Comparison of ENCODE assay signal across 8 cellular contexts in the genomic region with DNA sequence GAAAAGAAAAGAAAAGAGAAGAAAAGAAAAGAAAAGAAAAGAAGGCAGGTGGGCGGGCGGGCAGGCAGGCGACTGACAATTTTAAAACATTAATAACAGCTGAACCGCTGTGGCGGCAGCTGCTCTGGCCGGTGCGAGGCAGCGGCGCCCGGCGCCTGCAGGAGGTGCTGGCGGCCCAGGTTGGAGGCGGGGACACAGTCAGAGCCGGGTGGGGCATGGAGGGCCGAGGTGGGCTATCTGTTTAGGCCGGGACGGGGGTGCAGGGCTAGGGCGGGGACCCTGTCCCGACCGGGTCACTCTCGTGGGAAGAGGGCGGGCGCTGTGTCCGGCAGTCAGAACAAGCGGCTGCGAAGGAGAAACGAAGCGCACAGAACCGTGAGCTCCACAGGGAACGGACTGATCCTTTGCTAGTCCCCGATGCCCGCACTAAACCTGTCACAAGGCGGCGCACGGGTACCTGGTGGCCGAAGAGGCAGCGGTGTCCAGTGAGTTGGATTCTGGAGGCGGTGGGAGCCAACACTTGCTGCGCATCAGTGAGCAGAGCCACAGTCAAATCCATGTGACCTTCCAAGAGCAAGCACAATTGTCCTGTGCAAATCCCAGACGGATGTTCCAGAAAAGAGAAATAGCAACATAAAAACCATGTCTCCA. TPM values are rescaled to one million over a fixed set of nuclear protein-coding genes. Genes with fewer than 3 reads are reported as not detected.
DNase-seq lines count a peak whose midpoint lies in the region; ATAC-seq, FAIRE-seq and TF ChIP-seq lines count a peak whose summit lies in the region.

No MANE protein-coding gene starts in this region.

- TF ChIP-seq RAD21 in K562 (CRISPR knock-in tag; conservative IDR thresholded peaks at IDR 0.05 in 1 of 2, IDR thresholded peaks at IDR 0.05 in 1 of 2) = peak; percentile 63 to 66

- no peaks in the 10 kb centered on the region for H3K36me3 ChIP-seq in K562 (ENCODE audit: control insufficient read depth, insufficient read depth, low read length)

- no peaks in the 10 kb centered on the region for H3K79me2 ChIP-seq in K562 (ENCODE audit: control insufficient read depth, insufficient read depth, low read length)

- peak overlapping the region; percentile 54 to 95; a peak in 3 of 4 replicates for H3K9ac ChIP-seq in K562 (ENCODE audit: insufficient read depth in 1 of 2, low read depth in 2 of 2, low read length in 2 of 2)

- no TSS peak for BruUV-seq in K562 (replicated peaks; lab: Mats Ljungman, UMichigan)

- 0 out of 3 replicates have a peak overlapping the region, but pooled peaks have one; percentile 26 for H3K27ac ChIP-seq in K562 (ENCODE audit: extremely low read depth, low read depth, low read length)

- H3K27me3 ChIP-seq in K562 (ENCODE audit: control insufficient read depth in 2 of 2, insufficient read depth in 2 of 2, low read length in 2 of 2) = no peaks in the 10 kb centered on the region

- peak; percentile 69 for FAIRE-seq in K562 (lab: Jason Lieb, UNC)

- H4K20me1 ChIP-seq in K562 (replicated peaks; ENCODE audit: control insufficient read depth, insufficient read depth, low read length) = no peaks in the 10 kb centered on the region

- H3K4me1 ChIP-seq in K562 (replicated peaks in 1 of 2; ENCODE audit: control insufficient read depth in 2 of 2, insufficient read depth in 2 of 2, low read length in 2 of 2) = peaks cover 0 to 6% of the 10 kb centered on the region in 2 experiments; a peak in 1 of 5 replicates

- H3K9me1 ChIP-seq in K562 (ENCODE audit: control insufficient read depth, insufficient read depth, low read length) = no peaks in the 10 kb centered on the region

- no peak for TF ChIP-seq EP300 in K562 (IDR thresholded peaks at IDR 0.05; ENCODE audit: low read length)

- TF ChIP-seq POLR2A in K562 (conservative IDR thresholded peaks at IDR 0.05) = no peak

- in situ Hi-C loops in K562 (cut with MboI) = loop anchor here (5.0 kb wide), 1 partner anchor 83 kb away; a partner anchor contains a TSS

- DNase-seq in NCI-H1417 treated with DMSO at 0.1 percent for 48 hours (lab: John Stamatoyannopoulos, UW) = peak; percentile 62
- DNase-seq in T-helper 22 cell (ENCODE audit: low read depth) = peak; percentile 2
- peak; percentile 72 to 86 (median 78) for DNase-seq in K562 (ENCODE audit: extremely low read depth in 1 of 4, low spot score in 3 of 4)
- DNase-seq in hypothalamus (lab: John Stamatoyannopoulos, UW) = peak in 45 of 51 donors; percentile 21 to 82 (median 57)
- DNase-seq in renal cortical epithelial cell (ENCODE audit: low read depth) = peak; percentile 57
- no peak for DNase-seq in NCI-H187 treated with DMSO at 0.1 percent for 48 hours (lab: John Stamatoyannopoulos, UW)

- H3K9me3 ChIP-seq in K562 (replicated peaks; ENCODE audit: control insufficient read depth, insufficient read depth, low read depth, low read length) = no peaks in the 10 kb centered on the region

- ATAC-seq in GM18502 (IDR thresholded peaks at IDR 0.05; ENCODE audit: poor library complexity, unreplicated experiment) (peak; percentile 99), HG02852 (IDR thresholded peaks at IDR 0.05; ENCODE audit: unreplicated experiment) (peak; percentile 98), K562 (peak; percentile 100)

- H3K4me3 ChIP-seq in K562 = peak overlapping the region; percentile 67

- intact Hi-C loops in K562 (cut with micrococcal nuclease) = loop anchor here (1.0 to 5.0 kb wide), 4 partner anchors 52 to 137 kb away; a partner anchor contains a TSS

- H2AFZ ChIP-seq in K562 (ENCODE audit: low read depth, low read length) = peak overlapping the region; percentile 96

- peak; percentile 65 to 85 (median 80) for TF ChIP-seq CTCF in K562 (IDR thresholded peaks at IDR 0.05 in 2 of 3, conservative IDR thresholded peaks at IDR 0.05 in 1 of 3; ENCODE audit: insufficient read depth in 2 of 3, low read depth in 1 of 3, low read length in 3 of 3)

- CTCF ChIA-PET in K562 (lab: Yijun Ruan, JAX; ENCODE audit: low intra/inter-chr PET ratio) = interaction anchor here (0.6 to 1.8 kb wide), 5 partner anchors 32 to 118 kb away, joined by 3 to 15 read pairs (median 5); a partner anchor contains a TSS

- POLR2A ChIA-PET in K562 (lab: Yijun Ruan, JAX) = interaction anchor here (1.1 kb wide), 1 partner anchor 23 kb away, joined by 4 read pairs; no protein-coding TSS in a partner anchor

- peak overlapping the region; percentile 79 for H3K4me2 ChIP-seq in K562 (ENCODE audit: insufficient read depth, low read length)

- 2% methylated on average over 30 of the region's 40 CpGs for WGBS in K562 (ENCODE audit: insufficient coverage, low coverage, missing lambda C conversion rate)

TF ChIP-seq in K562, 482 proteins besides CTCF, POLR2A, EP300 and RAD21 (continues in another document):
- TF ChIP-seq CCNT2 (IDR thresholded peaks at IDR 0.05; ENCODE audit: borderline replicate concordance, extremely low read depth, insufficient read length, low read depth, low read length) (peak; percentile 24), ZKSCAN1 (IDR thresholded peaks at IDR 0.05; ENCODE audit: low read depth, low read length) (no peak), BDP1 (IDR thresholded peaks at IDR 0.05; ENCODE audit: insufficient read depth, insufficient read length) (no peak), ZNF561 (CRISPR knock-in tag; conservative IDR thresholded peaks at IDR 0.05) (no peak)

RNA-seq across cellular contexts. Expression of a gene that starts 13.6 kb away (rescaled TPM):
- not detected in 2 replicates for total RNA-seq in K562 (2011; cell fraction: chromatin; rRNA removed; ENCODE audit: low replicate concordance)
- not detected in 2 replicates for total RNA-seq in K562 (2011; cell fraction: nucleolus; rRNA removed)
- total RNA-seq in K562 (2011; cell fraction: nucleoplasm; rRNA removed) = not detected in 2 replicates
- total RNA-seq in K562 (2014; rRNA removed) (not detected in 2 replicates), K562 (2014; rRNA removed; fragmentation: Illumina TruSeq; extraction: Trizol) (not detected in 2 replicates), K562 (2015; rRNA removed; fragmentation: Illumina TruSeq; extraction: Trizol) (not detected in 2 replicates), K562 (2021) (0.78 and 0.80 TPM in 2 replicates), renal cortical epithelial cell (not detected in 2 replicates)
- polyA plus RNA-seq in K562 (2011; rRNA removed) (not detected in 2 replicates), K562 (2014; fragmentation: Illumina TruSeq; extraction: Trizol) (not detected in 2 replicates), K562 (2014; fragmentation: Nextera tagmentation; extraction: Ambion mirVana) (not detected), K562 (2014; rRNA removed) (not detected in 2 replicates)
- not detected in 2 replicates for polyA plus RNA-seq in K562 (2011; cell fraction: cytosol; rRNA removed)
- 0.10 TPM in 1 of 2 replicates, not detected in the other for polyA plus RNA-seq in K562 (2011; cell fraction: nucleus; rRNA removed)
- 0.06 TPM in 1 of 2 replicates, not detected in the other for polyA plus RNA-seq in K562 (2012)
- not detected in 2 replicates for polyA minus RNA-seq in K562 (2011; rRNA and poly(A)+ RNA removed)
- polyA minus RNA-seq in K562 (2011; cell fraction: cytosol; rRNA and poly(A)+ RNA removed) = not detected in 2 replicates
- not detected in 2 replicates for polyA minus RNA-seq in K562 (2011; cell fraction: nucleus; rRNA and poly(A)+ RNA removed)

RNA-seq across cellular contexts. Expression of a gene that starts 50.5 kb away (rescaled TPM):
- 6.8 and 22.2 TPM in 2 replicates for total RNA-seq in K562 (2011; cell fraction: chromatin; rRNA removed; ENCODE audit: low replicate concordance)
- 4.7 and 6.1 TPM in 2 replicates for total RNA-seq in K562 (2011; cell fraction: nucleolus; rRNA removed)
- 7.3 and 9.5 TPM in 2 replicates for total RNA-seq in K562 (2011; cell fraction: nucleoplasm; rRNA removed)
- total RNA-seq in K562 (2014; rRNA removed) (6.1 and 6.3 TPM in 2 replicates), K562 (2014; rRNA removed; fragmentation: Illumina TruSeq; extraction: Trizol) (12.8 and 13.7 TPM in 2 replicates), K562 (2015; rRNA removed; fragmentation: Illumina TruSeq; extraction: Trizol) (15.3 and 15.6 TPM in 2 replicates), K562 (2021) (7.4 and 8.5 TPM in 2 replicates), renal cortical epithelial cell (16.8 and 36.3 TPM in 2 replicates)
- polyA plus RNA-seq in K562 (2011; rRNA removed) (4.7 and 6.0 TPM in 2 replicates), K562 (2014; fragmentation: Illumina TruSeq; extraction: Trizol) (9.0 and 10.7 TPM in 2 replicates), K562 (2014; fragmentation: Nextera tagmentation; extraction: Ambion mirVana) (1 to 10 TPM; 2.4 to 3.5 TPM), K562 (2014; rRNA removed) (6.4 TPM in 2 replicates)
- polyA plus RNA-seq in K562 (2011; cell fraction: cytosol; rRNA removed) = 0.76 and 2.4 TPM in 2 replicates
- polyA plus RNA-seq in K562 (2011; cell fraction: nucleus; rRNA removed) = 5.0 and 5.7 TPM in 2 replicates
- 5.9 and 7.2 TPM in 2 replicates for polyA plus RNA-seq in K562 (2012)
- polyA minus RNA-seq in K562 (2011; rRNA and poly(A)+ RNA removed) = 10.9 and 16.2 TPM in 2 replicates
- 2.3 and 3.6 TPM in 2 replicates for polyA minus RNA-seq in K562 (2011; cell fraction: cytosol; rRNA and poly(A)+ RNA removed)
- 9.2 and 19.4 TPM in 2 replicates for polyA minus RNA-seq in K562 (2011; cell fraction: nucleus; rRNA and poly(A)+ RNA removed)

RNA-seq across cellular contexts. Expression of a gene that starts 50.8 kb away (rescaled TPM):
- total RNA-seq in K562 (2011; cell fraction: chromatin; rRNA removed; ENCODE audit: low replicate concordance) = 5.5 and 17.9 TPM in 2 replicates
- 3.6 and 3.8 TPM in 2 replicates for total RNA-seq in K562 (2011; cell fraction: nucleolus; rRNA removed)
- total RNA-seq in K562 (2011; cell fraction: nucleoplasm; rRNA removed) = 13.2 and 25.3 TPM in 2 replicates
- total RNA-seq in K562 (2014; rRNA removed) (17.5 and 21.8 TPM in 2 replicates), K562 (2014; rRNA removed; fragmentation: Illumina TruSeq; extraction: Trizol) (37.5 and 42.5 TPM in 2 replicates), K562 (2015; rRNA removed; fragmentation: Illumina TruSeq; extraction: Trizol) (34.0 and 37.4 TPM in 2 replicates), K562 (2021) (19.7 and 21.9 TPM in 2 replicates), renal cortical epithelial cell (18.4 and 21.1 TPM in 2 replicates)
- polyA plus RNA-seq in K562 (2011; rRNA removed) (34.4 and 46.7 TPM in 2 replicates), K562 (2014; fragmentation: Illumina TruSeq; extraction: Trizol) (31.9 and 36.9 TPM in 2 replicates), K562 (2014; fragmentation: Nextera tagmentation; extraction: Ambion mirVana) (100 to 1,000 TPM in 1 of 2 experiments, 10 to 100 TPM in 1; 80.1 to 107 TPM), K562 (2014; rRNA removed) (20.4 and 26.8 TPM in 2 replicates)
- 7.0 and 16.5 TPM in 2 replicates for polyA plus RNA-seq in K562 (2011; cell fraction: cytosol; rRNA removed)
- polyA plus RNA-seq in K562 (2011; cell fraction: nucleus; rRNA removed) = 13.0 and 22.6 TPM in 2 replicates
- 10.1 and 18.7 TPM in 2 replicates for polyA plus RNA-seq in K562 (2012)
- polyA minus RNA-seq in K562 (2011; rRNA and poly(A)+ RNA removed) = 11.0 and 14.4 TPM in 2 replicates
- polyA minus RNA-seq in K562 (2011; cell fraction: cytosol; rRNA and poly(A)+ RNA removed) = 3.0 and 3.5 TPM in 2 replicates
- polyA minus RNA-seq in K562 (2011; cell fraction: nucleus; rRNA and poly(A)+ RNA removed) = 9.3 and 20.3 TPM in 2 replicates
